Comparison of ENCODE assay signal across 24 cellular contexts in the genomic region with DNA sequence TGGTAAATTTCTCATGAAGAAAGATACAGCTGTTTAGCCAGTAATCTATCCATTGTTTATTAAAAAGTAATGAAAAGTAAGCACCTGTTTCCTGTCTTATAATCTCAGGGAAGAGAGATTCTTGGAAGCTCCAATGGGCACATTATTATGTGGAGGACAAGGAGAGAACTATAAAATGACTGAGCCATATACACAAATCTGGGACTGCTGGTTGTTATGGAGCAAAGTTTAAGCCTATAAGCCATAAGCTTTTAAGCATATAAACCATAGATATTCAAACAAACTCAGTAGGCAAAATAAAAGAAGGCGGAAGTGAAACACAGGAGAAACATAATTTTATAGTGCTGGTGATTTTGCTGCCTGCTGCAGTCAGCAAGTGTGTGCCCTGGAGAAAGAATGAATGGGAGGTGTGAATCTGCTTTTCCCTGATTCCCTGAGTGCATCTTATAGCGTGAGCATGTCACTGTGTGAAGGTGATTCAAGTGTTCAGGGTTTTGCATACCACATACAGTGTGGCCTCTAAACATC.
"Had no signal": no experiment of that assay in that cellular context is flagged by ENCODE, and none has a peak within 500 bp of the region (broad histone marks: within the 10 kb centered on the region; RNA-seq: fewer than 3 reads in every experiment).

No MANE protein-coding gene starts in this region.

- H3K9me3 ChIP-seq: esophagus squamous epithelium, left ventricle myocardium inferior, ovary, right lobe of liver, upper lobe of left lung had no signal

- DNase-seq: activated CD4-positive, alpha-beta memory T cell treated with anti-CD3 and anti-CD28 coated beads, Interleukin-2, amount 10 ng/mL, durations not matched to agents 7 days and 5 days; activated CD4-positive, alpha-beta T cell treated with anti-CD3 and anti-CD28 coated beads, Interleukin-2, amount 10 ng/mL, durations not matched to agents 7 days and 5 days; activated CD8-positive, alpha-beta memory T cell treated with anti-CD3 and anti-CD28 coated beads, Interleukin-2, amount 50 U/mL, for 48 hours; activated gamma-delta T cell treated with Interleukin-2 at 50 U/mL for 16 hours; activated naive CD4-positive, alpha-beta T cell treated with anti-CD3 and anti-CD28 coated beads, Interleukin-2, amount 50 U/mL, for 16 hours; activated T-cell treated with anti-CD3 and anti-CD28 coated beads, Interleukin-2, amount 50 U/mL, for 24 hours; amniotic stem cell; central memory CD4-positive, alpha-beta T cell; esophagus squamous epithelium; left ventricle myocardium inferior; naive thymus-derived CD4-positive, alpha-beta T cell; ovary; right lobe of liver; stimulated activated CD4-positive, alpha-beta T cell treated with anti-CD3 and anti-CD28 coated beads, Interleukin-12 subunit alpha, Interleukin-12 subunit beta, amount 100 ng/mL, for 4 hours; stimulated activated CD4-positive, alpha-beta T cell treated with anti-CD3 and anti-CD28 coated beads, Interleukin-4, amount 100 ng/mL, for 1 hour; stimulated activated naive CD8-positive, alpha-beta T cell treated with anti-CD3 and anti-CD28 coated beads, Interleukin-15, amount 100 ng/mL, for 72 hours; substantia nigra; T-helper 1 cell; upper lobe of left lung had no signal

- H3K27ac ChIP-seq: epithelial cell of prostate, esophagus squamous epithelium, left ventricle myocardium inferior, ovary, right lobe of liver, upper lobe of left lung had no signal

- H3K4me3 ChIP-seq: esophagus squamous epithelium, left ventricle myocardium inferior, lung, ovary, right lobe of liver, upper lobe of left lung had no signal

- H3K4me1 ChIP-seq: esophagus squamous epithelium, left ventricle myocardium inferior, right lobe of liver, upper lobe of left lung had no signal

- H3K36me3 ChIP-seq: esophagus squamous epithelium, left ventricle myocardium inferior, ovary, right lobe of liver, upper lobe of left lung had no signal

- ATAC-seq: activated CD4-positive, CD25-positive, alpha-beta regulatory T cell treated with anti-CD3 and anti-CD28 coated beads, Interleukin-2, amount 50 U/mL, for 24 hours; activated T-helper 17 cell treated with anti-CD3 and anti-CD28 coated beads, Interleukin-2, amount 50 U/mL, for 72 hours; naive thymus-derived CD4-positive, alpha-beta T cell; right lobe of liver; stimulated activated effector memory CD8-positive, alpha-beta T cell treated with anti-CD3 and anti-CD28 coated beads, Interleukin-12 subunit alpha, Interleukin-12 subunit beta, amount 100 ng/mL, for 72 hours; stimulated activated naive CD8-positive, alpha-beta T cell treated with anti-CD3 and anti-CD28 coated beads, Interleukin-15, amount 100 ng/mL, for 72 hours had no signal

- H3K27me3 ChIP-seq: esophagus squamous epithelium, ovary, right lobe of liver, upper lobe of left lung had no signal
